Comparison of ENCODE assay signal across 1 cellular context in the genomic region with DNA sequence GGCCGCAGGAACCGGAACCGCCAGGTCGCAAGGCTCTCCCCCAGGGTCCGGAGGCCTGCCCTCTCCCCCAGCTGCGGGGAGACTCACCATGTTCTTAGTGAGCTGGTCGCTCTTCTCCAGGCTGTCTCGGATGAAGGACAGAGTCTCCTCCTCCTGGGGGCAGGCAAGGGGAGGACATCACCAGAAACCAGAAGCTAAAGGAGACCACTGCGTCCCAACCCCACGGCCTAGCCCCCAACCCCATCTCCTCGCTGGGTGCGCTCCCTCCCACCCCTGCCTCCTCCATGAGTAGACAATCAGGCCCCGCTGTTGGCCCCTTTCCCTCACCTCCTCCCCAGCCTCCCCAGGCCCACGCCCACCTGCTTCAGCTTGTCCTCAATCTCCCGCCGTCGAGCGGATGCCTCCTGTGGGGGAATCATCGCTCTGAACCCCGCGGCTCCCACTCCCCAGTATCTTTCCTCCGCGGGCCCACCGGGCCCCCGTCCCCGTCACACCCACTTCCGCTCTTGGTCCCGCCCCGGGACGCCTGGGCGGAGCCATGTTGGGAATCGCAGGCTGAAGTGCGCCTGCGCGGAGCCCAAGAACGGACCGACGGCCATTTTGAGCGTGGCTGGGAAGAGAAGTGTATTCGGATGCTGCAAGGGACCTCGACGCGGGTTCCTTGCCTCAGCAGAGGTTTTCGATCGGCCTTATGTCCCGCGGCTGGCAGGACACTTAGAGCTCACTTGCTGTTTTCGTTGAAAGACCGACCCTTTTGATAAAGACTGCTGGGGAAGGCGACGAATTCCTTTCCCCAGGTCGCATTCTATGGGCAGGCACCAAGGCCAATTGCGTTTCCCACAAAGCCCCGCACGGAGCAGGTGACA.
TF ChIP-seq lines count a peak whose summit lies in the region.

A gene with protein sequence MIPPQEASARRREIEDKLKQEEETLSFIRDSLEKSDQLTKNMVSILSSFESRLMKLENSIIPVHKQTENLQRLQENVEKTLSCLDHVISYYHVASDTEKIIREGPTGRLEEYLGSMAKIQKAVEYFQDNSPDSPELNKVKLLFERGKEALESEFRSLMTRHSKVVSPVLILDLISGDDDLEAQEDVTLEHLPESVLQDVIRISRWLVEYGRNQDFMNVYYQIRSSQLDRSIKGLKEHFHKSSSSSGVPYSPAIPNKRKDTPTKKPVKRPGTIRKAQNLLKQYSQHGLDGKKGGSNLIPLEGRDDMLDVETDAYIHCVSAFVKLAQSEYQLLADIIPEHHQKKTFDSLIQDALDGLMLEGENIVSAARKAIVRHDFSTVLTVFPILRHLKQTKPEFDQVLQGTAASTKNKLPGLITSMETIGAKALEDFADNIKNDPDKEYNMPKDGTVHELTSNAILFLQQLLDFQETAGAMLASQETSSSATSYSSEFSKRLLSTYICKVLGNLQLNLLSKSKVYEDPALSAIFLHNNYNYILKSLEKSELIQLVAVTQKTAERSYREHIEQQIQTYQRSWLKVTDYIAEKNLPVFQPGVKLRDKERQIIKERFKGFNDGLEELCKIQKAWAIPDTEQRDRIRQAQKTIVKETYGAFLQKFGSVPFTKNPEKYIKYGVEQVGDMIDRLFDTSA (minus strand): TSS at position 514 of the 866 bp plus-strand sequence. CDS start 95 bp downstream, at position 419.

TF ChIP-seq in K562, 482 proteins besides CTCF, POLR2A, EP300 and RAD21 (continued from another document and continues in another):
- TF ChIP-seq, protein P1, sequence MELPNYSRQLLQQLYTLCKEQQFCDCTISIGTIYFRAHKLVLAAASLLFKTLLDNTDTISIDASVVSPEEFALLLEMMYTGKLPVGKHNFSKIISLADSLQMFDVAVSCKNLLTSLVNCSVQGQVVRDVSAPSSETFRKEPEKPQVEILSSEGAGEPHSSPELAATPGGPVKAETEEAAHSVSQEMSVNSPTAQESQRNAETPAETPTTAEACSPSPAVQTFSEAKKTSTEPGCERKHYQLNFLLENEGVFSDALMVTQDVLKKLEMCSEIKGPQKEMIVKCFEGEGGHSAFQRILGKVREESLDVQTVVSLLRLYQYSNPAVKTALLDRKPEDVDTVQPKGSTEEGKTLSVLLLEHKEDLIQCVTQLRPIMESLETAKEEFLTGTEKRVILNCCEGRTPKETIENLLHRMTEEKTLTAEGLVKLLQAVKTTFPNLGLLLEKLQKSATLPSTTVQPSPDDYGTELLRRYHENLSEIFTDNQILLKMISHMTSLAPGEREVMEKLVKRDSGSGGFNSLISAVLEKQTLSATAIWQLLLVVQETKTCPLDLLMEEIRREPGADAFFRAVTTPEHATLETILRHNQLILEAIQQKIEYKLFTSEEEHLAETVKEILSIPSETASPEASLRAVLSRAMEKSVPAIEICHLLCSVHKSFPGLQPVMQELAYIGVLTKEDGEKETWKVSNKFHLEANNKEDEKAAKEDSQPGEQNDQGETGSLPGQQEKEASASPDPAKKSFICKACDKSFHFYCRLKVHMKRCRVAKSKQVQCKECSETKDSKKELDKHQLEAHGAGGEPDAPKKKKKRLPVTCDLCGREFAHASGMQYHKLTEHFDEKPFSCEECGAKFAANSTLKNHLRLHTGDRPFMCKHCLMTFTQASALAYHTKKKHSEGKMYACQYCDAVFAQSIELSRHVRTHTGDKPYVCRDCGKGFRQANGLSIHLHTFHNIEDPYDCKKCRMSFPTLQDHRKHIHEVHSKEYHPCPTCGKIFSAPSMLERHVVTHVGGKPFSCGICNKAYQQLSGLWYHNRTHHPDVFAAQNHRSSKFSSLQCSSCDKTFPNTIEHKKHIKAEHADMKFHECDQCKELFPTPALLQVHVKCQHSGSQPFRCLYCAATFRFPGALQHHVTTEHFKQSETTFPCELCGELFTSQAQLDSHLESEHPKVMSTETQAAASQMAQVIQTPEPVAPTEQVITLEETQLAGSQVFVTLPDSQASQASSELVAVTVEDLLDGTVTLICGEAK (IDR thresholded peaks at IDR 0.05): peak; percentile 84
- TF ChIP-seq, protein P1 (CRISPR knock-in tag; IDR thresholded peaks at IDR 0.05): no peak
- TF ChIP-seq POLR2B (IDR thresholded peaks at IDR 0.05; ENCODE audit: low read depth, partially characterized antibody) (peak; percentile 84), RB1 (IDR thresholded peaks at IDR 0.05; ENCODE audit: low read depth) (peak; percentile 34; the same call in 1 of the 2 replicates), NR3C1 (CRISPR knock-in tag; IDR thresholded peaks at IDR 0.05) (no peak), ELF2 (CRISPR knock-in tag; IDR thresholded peaks at IDR 0.05) (peak; percentile 68), FOXA3 (CRISPR knock-in tag; conservative IDR thresholded peaks at IDR 0.05 in 1 of 2, IDR thresholded peaks at IDR 0.05 in 1 of 2) (no peak), ZNF140 (CRISPR knock-in tag; IDR thresholded peaks at IDR 0.05) (0 out of 2 replicates have a peak, but pooled peaks have one; percentile 7), PHF21A (IDR thresholded peaks at IDR 0.05; ENCODE audit: borderline replicate concordance, low read depth) (no peak), GABPB2 (CRISPR knock-in tag; conservative IDR thresholded peaks at IDR 0.05) (no peak), LARP7 (IDR thresholded peaks at IDR 0.05) (0 out of 2 replicates have a peak, but pooled peaks have one; percentile 21), RBBP5 (IDR thresholded peaks at IDR 0.05; ENCODE audit: borderline replicate concordance, insufficient read depth, low read length, poor library complexity, severe bottlenecking) (peak; percentile 59), ESRRB (CRISPR knock-in tag; IDR thresholded peaks at IDR 0.05; ENCODE audit: borderline replicate concordance) (no peak)
- TF ChIP-seq, protein P2, sequence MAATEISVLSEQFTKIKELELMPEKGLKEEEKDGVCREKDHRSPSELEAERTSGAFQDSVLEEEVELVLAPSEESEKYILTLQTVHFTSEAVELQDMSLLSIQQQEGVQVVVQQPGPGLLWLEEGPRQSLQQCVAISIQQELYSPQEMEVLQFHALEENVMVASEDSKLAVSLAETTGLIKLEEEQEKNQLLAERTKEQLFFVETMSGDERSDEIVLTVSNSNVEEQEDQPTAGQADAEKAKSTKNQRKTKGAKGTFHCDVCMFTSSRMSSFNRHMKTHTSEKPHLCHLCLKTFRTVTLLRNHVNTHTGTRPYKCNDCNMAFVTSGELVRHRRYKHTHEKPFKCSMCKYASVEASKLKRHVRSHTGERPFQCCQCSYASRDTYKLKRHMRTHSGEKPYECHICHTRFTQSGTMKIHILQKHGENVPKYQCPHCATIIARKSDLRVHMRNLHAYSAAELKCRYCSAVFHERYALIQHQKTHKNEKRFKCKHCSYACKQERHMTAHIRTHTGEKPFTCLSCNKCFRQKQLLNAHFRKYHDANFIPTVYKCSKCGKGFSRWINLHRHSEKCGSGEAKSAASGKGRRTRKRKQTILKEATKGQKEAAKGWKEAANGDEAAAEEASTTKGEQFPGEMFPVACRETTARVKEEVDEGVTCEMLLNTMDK (IDR thresholded peaks at IDR 0.05; ENCODE audit: borderline replicate concordance, insufficient read depth, low read depth, low read length, poor library complexity, severe bottlenecking): no peak
- TF ChIP-seq, protein P3, sequence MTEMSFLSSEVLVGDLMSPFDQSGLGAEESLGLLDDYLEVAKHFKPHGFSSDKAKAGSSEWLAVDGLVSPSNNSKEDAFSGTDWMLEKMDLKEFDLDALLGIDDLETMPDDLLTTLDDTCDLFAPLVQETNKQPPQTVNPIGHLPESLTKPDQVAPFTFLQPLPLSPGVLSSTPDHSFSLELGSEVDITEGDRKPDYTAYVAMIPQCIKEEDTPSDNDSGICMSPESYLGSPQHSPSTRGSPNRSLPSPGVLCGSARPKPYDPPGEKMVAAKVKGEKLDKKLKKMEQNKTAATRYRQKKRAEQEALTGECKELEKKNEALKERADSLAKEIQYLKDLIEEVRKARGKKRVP (CRISPR knock-in tag; IDR thresholded peaks at IDR 0.05): no peak
- TF ChIP-seq, protein P4, sequence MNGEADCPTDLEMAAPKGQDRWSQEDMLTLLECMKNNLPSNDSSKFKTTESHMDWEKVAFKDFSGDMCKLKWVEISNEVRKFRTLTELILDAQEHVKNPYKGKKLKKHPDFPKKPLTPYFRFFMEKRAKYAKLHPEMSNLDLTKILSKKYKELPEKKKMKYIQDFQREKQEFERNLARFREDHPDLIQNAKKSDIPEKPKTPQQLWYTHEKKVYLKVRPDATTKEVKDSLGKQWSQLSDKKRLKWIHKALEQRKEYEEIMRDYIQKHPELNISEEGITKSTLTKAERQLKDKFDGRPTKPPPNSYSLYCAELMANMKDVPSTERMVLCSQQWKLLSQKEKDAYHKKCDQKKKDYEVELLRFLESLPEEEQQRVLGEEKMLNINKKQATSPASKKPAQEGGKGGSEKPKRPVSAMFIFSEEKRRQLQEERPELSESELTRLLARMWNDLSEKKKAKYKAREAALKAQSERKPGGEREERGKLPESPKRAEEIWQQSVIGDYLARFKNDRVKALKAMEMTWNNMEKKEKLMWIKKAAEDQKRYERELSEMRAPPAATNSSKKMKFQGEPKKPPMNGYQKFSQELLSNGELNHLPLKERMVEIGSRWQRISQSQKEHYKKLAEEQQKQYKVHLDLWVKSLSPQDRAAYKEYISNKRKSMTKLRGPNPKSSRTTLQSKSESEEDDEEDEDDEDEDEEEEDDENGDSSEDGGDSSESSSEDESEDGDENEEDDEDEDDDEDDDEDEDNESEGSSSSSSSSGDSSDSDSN (IDR thresholded peaks at IDR 0.05; ENCODE audit: borderline replicate concordance in 1 of 2, low read depth in 2 of 2, low read length in 2 of 2): 0 out of 4 replicates have a peak, but pooled peaks of 1 of the 2 experiments have one; percentile 15
- TF ChIP-seq, protein P5, sequence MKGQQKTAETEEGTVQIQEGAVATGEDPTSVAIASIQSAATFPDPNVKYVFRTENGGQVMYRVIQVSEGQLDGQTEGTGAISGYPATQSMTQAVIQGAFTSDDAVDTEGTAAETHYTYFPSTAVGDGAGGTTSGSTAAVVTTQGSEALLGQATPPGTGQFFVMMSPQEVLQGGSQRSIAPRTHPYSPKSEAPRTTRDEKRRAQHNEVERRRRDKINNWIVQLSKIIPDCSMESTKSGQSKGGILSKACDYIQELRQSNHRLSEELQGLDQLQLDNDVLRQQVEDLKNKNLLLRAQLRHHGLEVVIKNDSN (CRISPR knock-in tag; IDR thresholded peaks at IDR 0.05): peak; percentile 41; the same call in 1 of the 2 replicates
- TF ChIP-seq, protein P6, sequence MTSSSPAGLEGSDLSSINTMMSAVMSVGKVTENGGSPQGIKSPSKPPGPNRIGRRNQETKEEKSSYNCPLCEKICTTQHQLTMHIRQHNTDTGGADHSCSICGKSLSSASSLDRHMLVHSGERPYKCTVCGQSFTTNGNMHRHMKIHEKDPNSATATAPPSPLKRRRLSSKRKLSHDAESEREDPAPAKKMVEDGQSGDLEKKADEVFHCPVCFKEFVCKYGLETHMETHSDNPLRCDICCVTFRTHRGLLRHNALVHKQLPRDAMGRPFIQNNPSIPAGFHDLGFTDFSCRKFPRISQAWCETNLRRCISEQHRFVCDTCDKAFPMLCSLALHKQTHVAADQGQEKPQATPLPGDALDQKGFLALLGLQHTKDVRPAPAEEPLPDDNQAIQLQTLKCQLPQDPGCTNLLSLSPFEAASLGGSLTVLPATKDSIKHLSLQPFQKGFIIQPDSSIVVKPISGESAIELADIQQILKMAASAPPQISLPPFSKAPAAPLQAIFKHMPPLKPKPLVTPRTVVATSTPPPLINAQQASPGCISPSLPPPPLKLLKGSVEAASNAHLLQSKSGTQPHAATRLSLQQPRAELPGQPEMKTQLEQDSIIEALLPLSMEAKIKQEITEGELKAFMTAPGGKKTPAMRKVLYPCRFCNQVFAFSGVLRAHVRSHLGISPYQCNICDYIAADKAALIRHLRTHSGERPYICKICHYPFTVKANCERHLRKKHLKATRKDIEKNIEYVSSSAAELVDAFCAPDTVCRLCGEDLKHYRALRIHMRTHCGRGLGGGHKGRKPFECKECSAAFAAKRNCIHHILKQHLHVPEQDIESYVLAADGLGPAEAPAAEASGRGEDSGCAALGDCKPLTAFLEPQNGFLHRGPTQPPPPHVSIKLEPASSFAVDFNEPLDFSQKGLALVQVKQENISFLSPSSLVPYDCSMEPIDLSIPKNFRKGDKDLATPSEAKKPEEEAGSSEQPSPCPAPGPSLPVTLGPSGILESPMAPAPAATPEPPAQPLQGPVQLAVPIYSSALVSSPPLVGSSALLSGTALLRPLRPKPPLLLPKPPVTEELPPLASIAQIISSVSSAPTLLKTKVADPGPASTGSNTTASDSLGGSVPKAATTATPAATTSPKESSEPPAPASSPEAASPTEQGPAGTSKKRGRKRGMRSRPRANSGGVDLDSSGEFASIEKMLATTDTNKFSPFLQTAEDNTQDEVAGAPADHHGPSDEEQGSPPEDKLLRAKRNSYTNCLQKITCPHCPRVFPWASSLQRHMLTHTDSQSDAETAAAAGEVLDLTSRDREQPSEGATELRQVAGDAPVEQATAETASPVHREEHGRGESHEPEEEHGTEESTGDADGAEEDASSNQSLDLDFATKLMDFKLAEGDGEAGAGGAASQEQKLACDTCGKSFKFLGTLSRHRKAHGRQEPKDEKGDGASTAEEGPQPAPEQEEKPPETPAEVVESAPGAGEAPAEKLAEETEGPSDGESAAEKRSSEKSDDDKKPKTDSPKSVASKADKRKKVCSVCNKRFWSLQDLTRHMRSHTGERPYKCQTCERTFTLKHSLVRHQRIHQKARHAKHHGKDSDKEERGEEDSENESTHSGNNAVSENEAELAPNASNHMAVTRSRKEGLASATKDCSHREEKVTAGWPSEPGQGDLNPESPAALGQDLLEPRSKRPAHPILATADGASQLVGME (CRISPR knock-in tag; IDR thresholded peaks at IDR 0.05): no peak
